ENCODE assay signal across 8 cellular contexts in the genomic region with DNA sequence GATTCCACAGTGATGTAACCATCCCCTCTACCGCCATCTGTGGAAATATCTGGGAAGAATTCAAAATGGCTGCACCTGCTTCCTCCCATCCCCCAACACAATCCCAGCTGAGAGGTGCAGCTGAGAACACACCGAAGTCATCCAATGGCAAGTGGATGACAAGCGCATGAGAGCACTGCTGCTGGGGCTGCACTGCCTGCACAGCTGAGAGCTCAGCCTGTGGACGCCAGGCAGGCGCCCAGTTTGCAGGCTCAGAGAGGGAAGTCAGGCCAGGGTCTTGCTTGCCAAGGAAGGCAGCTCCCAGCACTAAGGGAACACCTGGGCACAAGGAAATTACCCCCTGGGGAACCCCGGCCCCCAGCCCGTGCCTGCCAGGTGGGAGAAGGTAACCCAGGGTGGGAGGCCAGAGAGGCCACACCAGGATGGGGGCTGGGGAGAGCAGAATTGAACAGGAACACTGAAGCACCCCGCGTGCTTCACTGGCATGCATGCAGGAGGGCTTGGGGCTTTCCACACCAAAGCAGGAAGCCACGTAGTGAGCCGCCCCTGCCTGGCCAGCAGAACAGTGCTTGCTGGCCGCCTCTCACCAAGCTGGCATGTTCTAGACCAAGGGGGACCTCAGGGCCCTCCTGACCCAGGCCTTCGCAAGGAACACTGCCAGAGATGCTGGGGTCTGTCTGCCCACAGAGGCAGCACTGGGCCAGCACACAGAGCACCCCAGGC. TPM values are rescaled to one million over a fixed set of nuclear protein-coding genes. Genes with fewer than 3 reads are reported as not detected.
DNase-seq lines count a peak whose midpoint lies in the region; ATAC-seq lines count a peak whose summit lies in the region.

No MANE protein-coding gene starts in this region.

- no peak overlapping the region for H3K27ac ChIP-seq in neuronal stem cell (replicated peaks; ENCODE audit: low read length)

- WGBS in neuronal stem cell (ENCODE audit: extremely low coverage in 2 of 2, insufficient read length in 2 of 2, insufficient replicate concordance in 1 of 2), 2 donors, result no CpG with 5 or more reads among the region's 13 CpGs

- H3K79me1 ChIP-seq in neuronal stem cell (ENCODE audit: low read depth, low read length), result peaks cover 3% of the 10 kb centered on the region

- H2BK12ac ChIP-seq in neuronal stem cell (ENCODE audit: low read length), result no peak overlapping the region

- peak overlapping the region; percentile 50 for H3K14ac ChIP-seq in neuronal stem cell (ENCODE audit: low read length)

- H2BK15ac ChIP-seq in neuronal stem cell (ENCODE audit: low read length), result no peak overlapping the region

- ATAC-seq in HG02798 (IDR thresholded peaks at IDR 0.05; ENCODE audit: poor library complexity, unreplicated experiment), result peak; percentile 29

- peak; percentile 29 for DNase-seq in EL
- peak; percentile 49 for DNase-seq in activated gamma-delta T cell treated with anti-CD3 and anti-CD28 coated beads, Interleukin-2, amount 50 U/mL, for 16 hours (ENCODE audit: low read depth)
- no peak for DNase-seq in neuronal stem cell (ENCODE audit: low spot score)
- no peak for DNase-seq in NCI-H774 (lab: John Stamatoyannopoulos, UW)
- DNase-seq in AML-193 (lab: John Stamatoyannopoulos, UW), result no peak
- DNase-seq in KBM-7, result no peak
- DNase-seq in SIG-M5 treated with dmso at 0.1 percent for 504 hours (lab: John Stamatoyannopoulos, UW; ENCODE audit: unreplicated experiment), result no peak

- no peak overlapping the region for H2AFZ ChIP-seq in neuronal stem cell (ENCODE audit: low read length)

- no peak overlapping the region for H4K8ac ChIP-seq in neuronal stem cell (ENCODE audit: low read depth, low read length)

- in situ Hi-C loops in KBM-7 (cut with MboI; ENCODE audit: low pct_unique_long_range_greater_than_20kb, low sequenced_read_pairs), result no loop called here

- no peak overlapping the region for H3K9ac ChIP-seq in neuronal stem cell (ENCODE audit: low read depth, low read length, poor library complexity)

- H2AK5ac ChIP-seq in neuronal stem cell (ENCODE audit: low read depth, low read length), result peak overlapping the region; percentile 22

- H3K4me3 ChIP-seq in neuronal stem cell (ENCODE audit: low read length in 2 of 2), result no peak overlapping the region

- H3K4ac ChIP-seq in neuronal stem cell (ENCODE audit: low read length), result no peak overlapping the region

- H3K36me3 ChIP-seq in neuronal stem cell (replicated peaks in 1 of 2; ENCODE audit: control insufficient read depth in 2 of 2, insufficient read depth in 2 of 2, low read length in 2 of 2), result peaks cover 11 to 91% of the 10 kb centered on the region in 2 donors

- peak overlapping the region; percentile 78 for H3K18ac ChIP-seq in neuronal stem cell (ENCODE audit: low read length)

- H3K27me3 ChIP-seq in neuronal stem cell (ENCODE audit: control insufficient read depth in 3 of 3, insufficient read depth in 3 of 3, low read depth in 1 of 3, low read length in 3 of 3), result no peaks in the 10 kb centered on the region

- no peak overlapping the region for H2BK120ac ChIP-seq in neuronal stem cell (ENCODE audit: low read depth, low read length)

- no peak overlapping the region for H3K4me2 ChIP-seq in neuronal stem cell (ENCODE audit: insufficient read depth, low read length, poor library complexity, severe bottlenecking)

- H3K9me3 ChIP-seq in neuronal stem cell (replicated peaks in 1 of 2; ENCODE audit: control insufficient read depth in 2 of 2, insufficient read depth in 1 of 2, low read depth in 1 of 2, low read length in 2 of 2), result no peaks in the 10 kb centered on the region

- H3K4me1 ChIP-seq in neuronal stem cell (ENCODE audit: control insufficient read depth in 2 of 2, insufficient read depth in 1 of 2, low read depth in 1 of 2, low read length in 2 of 2), result peaks cover 0 to 11% of the 10 kb centered on the region in 2 donors

- H4K91ac ChIP-seq in neuronal stem cell (ENCODE audit: low read depth, low read length, poor library complexity), result no peak overlapping the region

- no peak overlapping the region for H2BK5ac ChIP-seq in neuronal stem cell (ENCODE audit: low read length)

- no peak overlapping the region for H3K23ac ChIP-seq in neuronal stem cell (ENCODE audit: low read depth, low read length, poor library complexity)

RNA-seq across cellular contexts. Expression of a gene that starts 46.2 kb away (rescaled TPM):
- polyA plus RNA-seq in neuronal stem cell (2013, experiment 1 of 2), result 15.1 TPM
- 15.7 TPM for polyA plus RNA-seq in neuronal stem cell (2013, experiment 2 of 2)

Comparison
In these comparisons a context has a peak if more than half of its experiments do, and no peak if none do; other contexts are left out.
1. DNase-seq: peak in EL (single experiment) and activated gamma-delta T cell treated with anti-CD3 and anti-CD28 coated beads, Interleukin-2, amount 50 U/mL, for 16 hours (single experiment); none in neuronal stem cell (single experiment), NCI-H774 (single experiment), AML-193 (0 of 2), KBM-7 (single experiment) and SIG-M5 treated with dmso at 0.1 percent for 504 hours (single experiment).